ENCODE assay signal across 1 cellular context in the genomic region with DNA sequence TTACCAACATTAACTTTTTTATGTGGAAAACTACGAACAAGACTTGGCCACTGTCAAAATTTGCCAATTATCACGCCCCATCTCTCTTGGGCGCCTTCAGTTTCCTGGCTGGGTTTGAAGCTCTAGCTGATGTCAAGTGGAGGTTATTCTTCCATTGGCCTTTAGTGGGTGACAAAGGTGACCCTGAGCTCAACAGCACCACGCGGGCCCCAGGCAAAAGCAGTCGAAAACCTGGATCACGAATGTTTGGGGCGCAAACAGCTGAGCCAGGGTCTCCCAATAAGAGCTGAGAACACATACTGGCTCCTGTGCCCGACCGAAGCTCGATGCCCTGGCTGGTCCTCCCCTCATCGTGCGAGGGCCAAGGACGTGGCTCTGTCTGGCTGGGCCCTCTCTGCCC.
TF ChIP-seq lines count a peak whose summit lies in the region.

No MANE protein-coding gene starts in this region.

TF ChIP-seq in GM23338, 12 proteins besides CTCF, POLR2A, EP300 and RAD21 (continued from another document):
- no peak for TF ChIP-seq ZNF462 (CRISPR knock-in tag; IDR thresholded peaks at IDR 0.05)
- TF ChIP-seq ZNF331 (CRISPR knock-in tag; IDR thresholded peaks at IDR 0.05; ENCODE audit: low read depth), result no peak
TF ChIP-seq in GM23338: peak in this region for 0.
